ENCODE assay signal across 2 cellular contexts in genomic region chr15:60376677-60377095, GRCh38.
TF ChIP-seq lines count a peak whose summit lies in the region.

No MANE protein-coding gene starts in this region.

TF ChIP-seq in IMR-90, 13 proteins besides CTCF, POLR2A, EP300 and RAD21 (continued from another document):
- 0 out of 2 replicates have a peak, but pooled peaks have one; percentile 27 for TF ChIP-seq USF2 (IDR thresholded peaks at IDR 0.05; ENCODE audit: low read depth, low read length)

TF ChIP-seq in SK-N-SH, 30 proteins besides CTCF, POLR2A, EP300 and RAD21:
- TF ChIP-seq POLR2AphosphoS5 (IDR thresholded peaks at IDR 0.05; ENCODE audit: low read depth, low read length) (0 out of 2 replicates have a peak, but pooled peaks have one; percentile 21), MXI1 (IDR thresholded peaks at IDR 0.05; ENCODE audit: low read depth, low read length) (no peak), TAF1 (IDR thresholded peaks at IDR 0.05; ENCODE audit: borderline replicate concordance, low read depth, low read length) (no peak), MAX (IDR thresholded peaks at IDR 0.05; ENCODE audit: low read depth) (no peak), RFX5 (IDR thresholded peaks at IDR 0.05; ENCODE audit: low read length) (no peak), REST (IDR thresholded peaks at IDR 0.05; ENCODE audit: low read depth, low read length) (no peak), CHD2 (IDR thresholded peaks at IDR 0.05; ENCODE audit: low read length, partially characterized antibody) (no peak), FOXJ3 (CRISPR knock-in tag; IDR thresholded peaks at IDR 0.05) (no peak), RCOR1 (IDR thresholded peaks at IDR 0.05; ENCODE audit: low read length) (no peak)
TF ChIP-seq in SK-N-SH: peak in this region for 1.
